ENCODE assay signal across 8 cellular contexts in the genomic region with DNA sequence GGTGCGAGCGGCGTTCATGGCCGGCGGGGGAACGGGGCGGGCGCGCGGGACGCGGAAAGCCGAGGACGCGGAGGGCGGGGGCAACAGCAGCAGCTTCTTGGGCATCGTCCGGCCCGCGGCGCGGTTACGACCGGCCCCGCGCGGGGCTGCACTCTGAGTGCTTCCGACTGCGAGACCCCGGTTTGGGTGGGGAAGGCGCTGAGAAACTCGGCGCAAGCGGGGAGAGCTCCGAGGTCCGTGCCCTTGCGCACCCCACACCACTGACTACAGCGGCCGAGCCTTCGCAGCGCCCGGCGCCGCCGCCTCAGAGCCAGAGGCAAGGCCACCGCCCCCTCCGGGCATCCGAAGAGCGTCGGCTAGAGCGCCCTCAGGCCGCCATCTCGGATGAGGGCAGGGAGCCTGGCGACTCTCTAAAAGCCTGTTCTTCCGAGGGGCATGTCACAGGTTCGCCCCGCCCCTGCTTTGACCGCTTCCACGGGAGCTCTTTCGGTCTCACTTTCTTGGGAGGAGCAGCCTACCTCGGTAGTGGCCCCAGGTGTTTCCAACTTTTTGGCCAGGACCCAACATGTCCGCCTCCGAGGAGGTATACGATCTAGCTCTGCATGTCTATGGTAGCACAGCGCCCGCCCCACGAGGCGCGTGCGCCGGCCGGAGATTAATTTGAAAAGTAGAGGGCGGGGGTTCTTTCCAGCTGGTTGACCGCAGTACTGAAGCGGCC. TPM values are rescaled to one million over a fixed set of nuclear protein-coding genes. Genes with fewer than 3 reads are reported as not detected.
DNase-seq lines count a peak whose midpoint lies in the region; ATAC-seq and TF ChIP-seq lines count a peak whose summit lies in the region.

A gene with protein sequence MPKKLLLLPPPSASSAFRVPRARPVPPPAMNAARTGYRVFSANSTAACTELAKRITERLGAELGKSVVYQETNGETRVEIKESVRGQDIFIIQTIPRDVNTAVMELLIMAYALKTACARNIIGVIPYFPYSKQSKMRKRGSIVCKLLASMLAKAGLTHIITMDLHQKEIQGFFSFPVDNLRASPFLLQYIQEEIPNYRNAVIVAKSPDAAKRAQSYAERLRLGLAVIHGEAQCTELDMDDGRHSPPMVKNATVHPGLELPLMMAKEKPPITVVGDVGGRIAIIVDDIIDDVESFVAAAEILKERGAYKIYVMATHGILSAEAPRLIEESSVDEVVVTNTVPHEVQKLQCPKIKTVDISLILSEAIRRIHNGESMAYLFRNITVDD (minus strand): TSS at position 318 of the 718 bp plus-strand sequence. CDS start 213 bp downstream, at position 105.

- H3K4me2 ChIP-seq in SU-DHL-6 (ENCODE audit: low read depth, low read length, poor library complexity, severe bottlenecking): peak within 1 kb of the TSS; percentile 77

- H3K27me3 Mint-ChIP-seq in type B pancreatic cell: peaks cover 2% of the 10 kb centered on the region

- peak within 1 kb of the TSS; percentile 77 for H3K27ac ChIP-seq in SU-DHL-6 (ENCODE audit: low read depth, low read length)

- TF ChIP-seq CTCF in SU-DHL-6 (IDR thresholded peaks at IDR 0.05; ENCODE audit: insufficient read depth, low read length, poor library complexity, severe bottlenecking): no peak
- peak; percentile 40 for TF ChIP-seq CTCF in type B pancreatic cell (conservative IDR thresholded peaks at IDR 0.05)

- no peaks in the 10 kb centered on the region for H3K27me3 ChIP-seq in SU-DHL-6 (ENCODE audit: low read length)

- H3K27ac Mint-ChIP-seq in type B pancreatic cell: peak within 1 kb of the TSS; percentile 96

- no peaks in the 10 kb centered on the region for H3K9me3 ChIP-seq in SU-DHL-6 (ENCODE audit: insufficient read depth, low read length)

- peak; percentile 86 for ATAC-seq in HG02610 (IDR thresholded peaks at IDR 0.05; ENCODE audit: unreplicated experiment)

- peak; percentile 87 for TF ChIP-seq POLR2A in GM10847 (IDR thresholded peaks at IDR 0.05; ENCODE audit: extremely low read depth, insufficient read length)

- peaks cover 18% of the 10 kb centered on the region for H3K4me1 Mint-ChIP-seq in type B pancreatic cell (ENCODE audit: unreplicated experiment)

- peaks cover 5% of the 10 kb centered on the region; the same call in 1 of the 2 replicates for H3F3A ChIP-seq in SU-DHL-6 (ENCODE audit: insufficient read depth)

- peak within 1 kb of the TSS; percentile 94 for H3K4me3 Mint-ChIP-seq in type B pancreatic cell

- H3K4me3 ChIP-seq in SU-DHL-6 (ENCODE audit: insufficient read depth, low read length, poor library complexity, severe bottlenecking): peak within 1 kb of the TSS; percentile 87

- no peaks in the 10 kb centered on the region for H3K36me3 ChIP-seq in SU-DHL-6 (ENCODE audit: low read length)

- intact Hi-C loops in cardiac septum (cut with DNase I): loop anchor here (1.0 kb wide), 1 partner anchor 31 kb away; a partner anchor contains a TSS

- peak within 1 kb of the TSS; percentile 94 for H2AFZ ChIP-seq in SU-DHL-6 (ENCODE audit: low read depth, low read length, severe bottlenecking)

- no peaks in the 10 kb centered on the region for H3K36me3 Mint-ChIP-seq in type B pancreatic cell

- DNase-seq in NCI-H1105 (lab: John Stamatoyannopoulos, UW): peak; percentile 92
- DNase-seq in activated naive CD8-positive, alpha-beta T cell treated with anti-CD3 and anti-CD28 coated beads, Interleukin-2, amount 50 U/mL, for 16 hours (ENCODE audit: low read depth, low spot score): peak; percentile 60
- DNase-seq in cardiac septum (ENCODE audit: low spot score): peak; percentile 94
- peak; percentile 91 for DNase-seq in pons (ENCODE audit: low spot score)
- DNase-seq in type B pancreatic cell (ENCODE audit: extremely low spot score, unreplicated experiment): peak; percentile 89

- H3K79me2 ChIP-seq in SU-DHL-6 (ENCODE audit: insufficient read depth, low read length): peaks cover 35% of the 10 kb centered on the region

- H3K9me3 Mint-ChIP-seq in type B pancreatic cell: no peaks in the 10 kb centered on the region

- no peaks in the 10 kb centered on the region for H3K9me2 ChIP-seq in SU-DHL-6 (replicated peaks; ENCODE audit: insufficient read depth, low read length)

- H3K9ac ChIP-seq in SU-DHL-6 (ENCODE audit: low read length): peak within 1 kb of the TSS; percentile 76

- H4K20me1 ChIP-seq in SU-DHL-6 (ENCODE audit: low read depth, low read length): no peaks in the 10 kb centered on the region

RNA-seq across cellular contexts. Expression of the gene that starts here (rescaled TPM):
- total RNA-seq in cardiac septum: 25.8 TPM
- 45.3 and 82.0 TPM in 2 replicates for total RNA-seq in type B pancreatic cell (ENCODE audit: low replicate concordance)

Comparison
In these comparisons a context has a peak if more than half of its experiments do, and no peak if none do; other contexts are left out.
1. Peak in every context shown above with its lines: DNase-seq, ATAC-seq, H3K4me3 ChIP-seq and H3K27ac ChIP-seq.